Comparison of ENCODE assay signal across 8 cellular contexts in the genomic region with DNA sequence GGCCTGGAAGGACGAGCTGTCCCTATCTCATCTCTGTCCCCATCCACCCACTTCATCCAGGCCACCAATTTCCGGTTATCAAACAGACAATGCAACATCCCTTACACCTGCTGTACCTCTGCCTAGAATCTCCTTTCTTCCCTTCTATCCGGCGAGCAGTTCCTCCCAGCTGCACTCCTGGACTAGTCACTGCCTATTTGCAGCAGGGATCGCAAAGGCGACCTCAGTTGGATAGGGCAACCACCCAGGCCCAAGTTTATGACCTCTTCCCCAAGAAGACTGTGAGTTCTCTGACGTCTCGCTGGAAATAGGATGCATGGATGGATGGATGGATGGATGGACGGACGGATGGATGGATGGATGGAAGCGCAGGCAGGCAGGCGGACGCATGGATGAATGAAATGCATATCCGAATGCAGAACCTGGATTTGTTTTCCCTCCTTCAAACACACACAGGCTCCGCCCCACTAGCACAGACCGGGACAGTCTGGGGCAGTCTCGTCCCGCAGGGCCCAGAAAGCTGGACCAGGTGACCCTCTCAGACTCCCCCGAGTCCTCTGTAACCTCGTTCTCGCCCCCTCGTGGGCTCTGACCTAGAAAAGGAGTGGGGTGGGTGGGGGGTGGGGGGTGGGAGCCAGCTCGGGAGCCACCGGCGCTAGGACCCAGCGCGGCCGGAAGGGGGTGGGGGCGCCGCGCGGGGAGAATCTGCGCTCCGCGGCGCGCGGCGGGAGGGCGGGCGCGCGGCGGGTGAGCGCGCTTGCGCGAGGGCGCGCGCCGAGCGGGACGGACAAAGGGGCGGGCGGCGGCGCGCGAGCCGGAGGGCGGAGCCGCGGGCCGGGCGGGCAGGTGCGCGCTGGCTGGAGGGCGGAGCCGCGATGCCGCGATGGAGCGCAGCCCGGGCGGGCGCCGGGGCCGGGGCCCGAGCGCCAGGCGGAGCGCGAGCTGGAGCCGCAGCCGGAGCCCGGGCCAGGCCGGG. TPM values are rescaled to one million over a fixed set of nuclear protein-coding genes. Genes with fewer than 3 reads are reported as not detected.
DNase-seq lines count a peak whose midpoint lies in the region; ATAC-seq and TF ChIP-seq lines count a peak whose summit lies in the region.

Gene SBK1, plus strand, starts transcription at position 875 of the 976 bp plus-strand sequence. CDS start 24,867 bp downstream, outside the sequence.

- H3K36me3 Mint-ChIP-seq in naive thymus-derived CD8-positive, alpha-beta T cell: no peaks in the 10 kb centered on the region
- no peaks in the 10 kb centered on the region for H3K36me3 Mint-ChIP-seq in stimulated activated naive B cell treated with anti-CD40 and anti-IgM and Interleukin-4, amounts not matched to agents 10 μg/mL and 1 μg/mL and 100 μg/mL, for 72 hours

- H3K9me3 ChIP-seq in esophagus squamous epithelium: no peaks in the 10 kb centered on the region

- H3K27ac Mint-ChIP-seq in naive thymus-derived CD8-positive, alpha-beta T cell: peak within 1 kb of the TSS; percentile 78 to 95 (median 92)
- H3K27ac Mint-ChIP-seq in stimulated activated naive B cell treated with anti-CD40 and anti-IgM and Interleukin-4, amounts not matched to agents 10 μg/mL and 1 μg/mL and 100 μg/mL, for 72 hours: peak within 1 kb of the TSS; percentile 68

- H3K4me1 ChIP-seq in esophagus squamous epithelium: peaks cover 13 to 26% (median 15%) of the 10 kb centered on the region in 3 donors

- no peak for TF ChIP-seq RAD21 in Ishikawa (IDR thresholded peaks at IDR 0.05; ENCODE audit: low read depth)

- intact Hi-C loops in esophagus squamous epithelium (cut with DNase I): no loop called here

- H3K4me3 ChIP-seq in esophagus squamous epithelium: peak within 1 kb of the TSS; percentile 48 to 75 (median 62)

- no peaks in the 10 kb centered on the region for H3K27me3 Mint-ChIP-seq in naive thymus-derived CD8-positive, alpha-beta T cell
- peaks cover 22 to 24% of the 10 kb centered on the region in 2 donors for H3K27me3 Mint-ChIP-seq in stimulated activated naive B cell treated with anti-CD40 and anti-IgM and Interleukin-4, amounts not matched to agents 10 μg/mL and 1 μg/mL and 100 μg/mL, for 72 hours

- peaks cover 41 to 74% (median 72%) of the 10 kb centered on the region in 4 donors for H3K4me1 Mint-ChIP-seq in naive thymus-derived CD8-positive, alpha-beta T cell
- peaks cover 5 to 16% of the 10 kb centered on the region in 2 donors for H3K4me1 Mint-ChIP-seq in stimulated activated naive B cell treated with anti-CD40 and anti-IgM and Interleukin-4, amounts not matched to agents 10 μg/mL and 1 μg/mL and 100 μg/mL, for 72 hours

- POLR2A ChIA-PET in naive thymus-derived CD8-positive, alpha-beta T cell (lab: Charles Lee): interaction anchor here (0.5 to 31.4 kb wide), 7 partner anchors 3 to 200 kb away, joined by 3 to 888 read pairs (median 4); partner anchors contain the start of genes CLN3 and SBK1

- H3K27me3 ChIP-seq in esophagus squamous epithelium: peaks cover 0 to 27% (median 2%) of the 10 kb centered on the region in 4 donors

- H3K9me3 Mint-ChIP-seq in naive thymus-derived CD8-positive, alpha-beta T cell: peaks cover 0 to 2% (median 0%) of the 10 kb centered on the region in 9 donors
- no peaks in the 10 kb centered on the region for H3K9me3 Mint-ChIP-seq in stimulated activated naive B cell treated with anti-CD40 and anti-IgM and Interleukin-4, amounts not matched to agents 10 μg/mL and 1 μg/mL and 100 μg/mL, for 72 hours

- TF ChIP-seq EP300 in Ishikawa (IDR thresholded peaks at IDR 0.05; ENCODE audit: borderline replicate concordance): no peak

- no peak for TF ChIP-seq POLR2A in esophagus squamous epithelium (IDR thresholded peaks at IDR 0.05)

- peak within 1 kb of the TSS; percentile 88 to 97 (median 94) for H3K4me3 Mint-ChIP-seq in naive thymus-derived CD8-positive, alpha-beta T cell
- peak within 1 kb of the TSS; percentile 79 to 85 for H3K4me3 Mint-ChIP-seq in stimulated activated naive B cell treated with anti-CD40 and anti-IgM and Interleukin-4, amounts not matched to agents 10 μg/mL and 1 μg/mL and 100 μg/mL, for 72 hours

- no peak for TF ChIP-seq CTCF in esophagus squamous epithelium (IDR thresholded peaks at IDR 0.05)

- 4 to 8% methylated on average over 7 to 13 of the region's 88 CpGs for WGBS in esophagus squamous epithelium, 2 donors

- peak; percentile 96 for DNase-seq in COLO668 (lab: John Stamatoyannopoulos, UW; ENCODE audit: unreplicated experiment)
- DNase-seq in activated T-cell treated with anti-CD3 and anti-CD28 coated beads, Interleukin-2, amount 50 U/mL, for 48 hours: peak; percentile 82 to 89
- DNase-seq in esophagus squamous epithelium (lab: John Stamatoyannopoulos, UW): no peak
- DNase-seq in naive thymus-derived CD8-positive, alpha-beta T cell: peak; percentile 74 to 91 (median 85)
- DNase-seq in stimulated activated naive B cell treated with anti-CD40 and anti-IgM and Interleukin-4, amounts not matched to agents 10 μg/mL and 1 μg/mL and 100 μg/mL, for 72 hours: peak; percentile 72

- ATAC-seq in GM21515 (IDR thresholded peaks at IDR 0.05; ENCODE audit: unreplicated experiment): peak; percentile 85
- ATAC-seq in naive thymus-derived CD8-positive, alpha-beta T cell: peak; percentile 86 to 89
- ATAC-seq in stimulated activated naive B cell treated with anti-CD40 and anti-IgM and Interleukin-4, amounts not matched to agents 10 μg/mL and 1 μg/mL and 100 μg/mL, for 72 hours (replicated peaks): peak; percentile 96 to 97

- peak within 1 kb of the TSS; percentile 50 to 83 (median 66) for H3K27ac ChIP-seq in esophagus squamous epithelium

- H3K36me3 ChIP-seq in esophagus squamous epithelium: no peaks in the 10 kb centered on the region

TF ChIP-seq in Ishikawa, 13 proteins besides CTCF, POLR2A, EP300 and RAD21:
- TF ChIP-seq, protein P1, sequence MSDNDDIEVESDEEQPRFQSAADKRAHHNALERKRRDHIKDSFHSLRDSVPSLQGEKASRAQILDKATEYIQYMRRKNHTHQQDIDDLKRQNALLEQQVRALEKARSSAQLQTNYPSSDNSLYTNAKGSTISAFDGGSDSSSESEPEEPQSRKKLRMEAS (IDR thresholded peaks at IDR 0.05): 0 out of 2 replicates have a peak, but pooled peaks have one; percentile 31
- no peak for TF ChIP-seq TCF12 (IDR thresholded peaks at IDR 0.05; ENCODE audit: low read depth)
- TF ChIP-seq, protein P2, sequence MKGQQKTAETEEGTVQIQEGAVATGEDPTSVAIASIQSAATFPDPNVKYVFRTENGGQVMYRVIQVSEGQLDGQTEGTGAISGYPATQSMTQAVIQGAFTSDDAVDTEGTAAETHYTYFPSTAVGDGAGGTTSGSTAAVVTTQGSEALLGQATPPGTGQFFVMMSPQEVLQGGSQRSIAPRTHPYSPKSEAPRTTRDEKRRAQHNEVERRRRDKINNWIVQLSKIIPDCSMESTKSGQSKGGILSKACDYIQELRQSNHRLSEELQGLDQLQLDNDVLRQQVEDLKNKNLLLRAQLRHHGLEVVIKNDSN (IDR thresholded peaks at IDR 0.05): no peak
- TF ChIP-seq TAF1 (IDR thresholded peaks at IDR 0.05; ENCODE audit: low read depth): no peak; the same call in 1 of the 2 replicates
- no peak for TF ChIP-seq TEAD4 (IDR thresholded peaks at IDR 0.05)

TF ChIP-seq in PFSK-1, 5 proteins besides CTCF, POLR2A, EP300 and RAD21:
- TF ChIP-seq POLR2AphosphoS5 (IDR thresholded peaks at IDR 0.05; ENCODE audit: low read depth, low read length): no peak; the same call in 1 of the 2 replicates
- peak; percentile 19 for TF ChIP-seq FOXP2 (optimal IDR thresholded peaks at IDR 0.05; ENCODE audit: borderline replicate concordance, extremely low read depth, extremely low read length, insufficient read depth)

RNA-seq across cellular contexts. Expression of gene SBK1, which starts in this region (rescaled TPM):
- polyA plus RNA-seq in PFSK-1 (2012; ENCODE audit: insufficient read length, low read depth): 1.0 TPM
- total RNA-seq in esophagus squamous epithelium: under 1 TPM; 0.29 to 0.95 (median 0.48) TPM
- 10 to 100 TPM; 20.6 to 21.3 TPM for total RNA-seq in naive thymus-derived CD8-positive, alpha-beta T cell
- polyA plus RNA-seq in naive thymus-derived CD8-positive, alpha-beta T cell: 10 to 100 TPM in 1 of 3 donors, 1 to 10 TPM in 2; 5.7 to 19.9 (median 7.4) TPM

Comparison
In these comparisons a context has a peak if more than half of its experiments do, and no peak if none do; other contexts are left out.
1. RNA of gene SBK1 (total RNA-seq): 20.6 to 21.3 TPM in naive thymus-derived CD8-positive, alpha-beta T cell; 0.29 to 0.95 TPM in esophagus squamous epithelium; every median in the first group is over 10 times any median in the second.
2. Peak in every context shown above with its lines, with median percentiles within 50 percentile points of each other: ATAC-seq.